Comparison of ENCODE assay signal across 2 cellular contexts in genomic region chr22:20245577-20246367, GRCh38.
TF ChIP-seq lines count a peak whose summit lies in the region.

No MANE protein-coding gene starts in this region.

TF ChIP-seq in liver, 16 proteins besides CTCF, POLR2A, EP300 and RAD21 (continued from another document):
- TF ChIP-seq, protein P1, sequence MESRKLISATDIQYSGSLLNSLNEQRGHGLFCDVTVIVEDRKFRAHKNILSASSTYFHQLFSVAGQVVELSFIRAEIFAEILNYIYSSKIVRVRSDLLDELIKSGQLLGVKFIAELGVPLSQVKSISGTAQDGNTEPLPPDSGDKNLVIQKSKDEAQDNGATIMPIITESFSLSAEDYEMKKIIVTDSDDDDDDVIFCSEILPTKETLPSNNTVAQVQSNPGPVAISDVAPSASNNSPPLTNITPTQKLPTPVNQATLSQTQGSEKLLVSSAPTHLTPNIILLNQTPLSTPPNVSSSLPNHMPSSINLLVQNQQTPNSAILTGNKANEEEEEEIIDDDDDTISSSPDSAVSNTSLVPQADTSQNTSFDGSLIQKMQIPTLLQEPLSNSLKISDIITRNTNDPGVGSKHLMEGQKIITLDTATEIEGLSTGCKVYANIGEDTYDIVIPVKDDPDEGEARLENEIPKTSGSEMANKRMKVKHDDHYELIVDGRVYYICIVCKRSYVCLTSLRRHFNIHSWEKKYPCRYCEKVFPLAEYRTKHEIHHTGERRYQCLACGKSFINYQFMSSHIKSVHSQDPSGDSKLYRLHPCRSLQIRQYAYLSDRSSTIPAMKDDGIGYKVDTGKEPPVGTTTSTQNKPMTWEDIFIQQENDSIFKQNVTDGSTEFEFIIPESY (IDR thresholded peaks at IDR 0.05), result no peak
- TF ChIP-seq TAF1 (conservative IDR thresholded peaks at IDR 0.05) (no peak), EGR1 (IDR thresholded peaks at IDR 0.05; ENCODE audit: low read depth in 2 of 2) (no peak), YY1 (IDR thresholded peaks at IDR 0.05) (no peak), HNF4G (IDR thresholded peaks at IDR 0.05) (no peak), GABPA (IDR thresholded peaks at IDR 0.05 in 1 of 2, conservative IDR thresholded peaks at IDR 0.05 in 1 of 2) (no peak), HNF4A (conservative IDR thresholded peaks at IDR 0.05) (peak; percentile 34 to 41), JUND (IDR thresholded peaks at IDR 0.05) (no peak), FOXA1 (IDR thresholded peaks at IDR 0.05) (no peak), MAX (IDR thresholded peaks at IDR 0.05) (no peak), SP1 (IDR thresholded peaks at IDR 0.05) (peak; percentile 52), RXRA (IDR thresholded peaks at IDR 0.05) (peak; percentile 84 to 87), FOXA2 (IDR thresholded peaks at IDR 0.05) (no peak)
- TF ChIP-seq, protein P2, sequence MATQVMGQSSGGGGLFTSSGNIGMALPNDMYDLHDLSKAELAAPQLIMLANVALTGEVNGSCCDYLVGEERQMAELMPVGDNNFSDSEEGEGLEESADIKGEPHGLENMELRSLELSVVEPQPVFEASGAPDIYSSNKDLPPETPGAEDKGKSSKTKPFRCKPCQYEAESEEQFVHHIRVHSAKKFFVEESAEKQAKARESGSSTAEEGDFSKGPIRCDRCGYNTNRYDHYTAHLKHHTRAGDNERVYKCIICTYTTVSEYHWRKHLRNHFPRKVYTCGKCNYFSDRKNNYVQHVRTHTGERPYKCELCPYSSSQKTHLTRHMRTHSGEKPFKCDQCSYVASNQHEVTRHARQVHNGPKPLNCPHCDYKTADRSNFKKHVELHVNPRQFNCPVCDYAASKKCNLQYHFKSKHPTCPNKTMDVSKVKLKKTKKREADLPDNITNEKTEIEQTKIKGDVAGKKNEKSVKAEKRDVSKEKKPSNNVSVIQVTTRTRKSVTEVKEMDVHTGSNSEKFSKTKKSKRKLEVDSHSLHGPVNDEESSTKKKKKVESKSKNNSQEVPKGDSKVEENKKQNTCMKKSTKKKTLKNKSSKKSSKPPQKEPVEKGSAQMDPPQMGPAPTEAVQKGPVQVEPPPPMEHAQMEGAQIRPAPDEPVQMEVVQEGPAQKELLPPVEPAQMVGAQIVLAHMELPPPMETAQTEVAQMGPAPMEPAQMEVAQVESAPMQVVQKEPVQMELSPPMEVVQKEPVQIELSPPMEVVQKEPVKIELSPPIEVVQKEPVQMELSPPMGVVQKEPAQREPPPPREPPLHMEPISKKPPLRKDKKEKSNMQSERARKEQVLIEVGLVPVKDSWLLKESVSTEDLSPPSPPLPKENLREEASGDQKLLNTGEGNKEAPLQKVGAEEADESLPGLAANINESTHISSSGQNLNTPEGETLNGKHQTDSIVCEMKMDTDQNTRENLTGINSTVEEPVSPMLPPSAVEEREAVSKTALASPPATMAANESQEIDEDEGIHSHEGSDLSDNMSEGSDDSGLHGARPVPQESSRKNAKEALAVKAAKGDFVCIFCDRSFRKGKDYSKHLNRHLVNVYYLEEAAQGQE (IDR thresholded peaks at IDR 0.05), result no peak

TF ChIP-seq in HepG2, 621 proteins besides CTCF, POLR2A, EP300 and RAD21 (continued from another document):
- TF ChIP-seq AFF4 (CRISPR knock-in tag; IDR thresholded peaks at IDR 0.05), result no peak
- no peak for TF ChIP-seq RBM22 (optimal IDR thresholded peaks at IDR 0.05; ENCODE audit: low read length)
- TF ChIP-seq KLF12 (CRISPR knock-in tag; IDR thresholded peaks at IDR 0.05; ENCODE audit: borderline replicate concordance), result no peak
- TF ChIP-seq ZFP90 (CRISPR knock-in tag; IDR thresholded peaks at IDR 0.05; ENCODE audit: borderline replicate concordance), result no peak
- no peak for TF ChIP-seq ZNF121 (CRISPR knock-in tag; IDR thresholded peaks at IDR 0.05)
- TF ChIP-seq, protein P3, sequence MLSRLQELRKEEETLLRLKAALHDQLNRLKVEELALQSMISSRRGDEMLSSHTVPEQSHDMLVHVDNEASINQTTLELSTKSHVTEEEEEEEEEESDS (CRISPR knock-in tag; IDR thresholded peaks at IDR 0.05; ENCODE audit: borderline replicate concordance), result no peak
- TF ChIP-seq ZNF20 (CRISPR knock-in tag; IDR thresholded peaks at IDR 0.05), result no peak
- no peak for TF ChIP-seq ADNP (CRISPR knock-in tag; IDR thresholded peaks at IDR 0.05)
- no peak for TF ChIP-seq ZFP37 (CRISPR knock-in tag; IDR thresholded peaks at IDR 0.05; ENCODE audit: borderline replicate concordance)
- TF ChIP-seq SRY (CRISPR knock-in tag; IDR thresholded peaks at IDR 0.05), result no peak
- TF ChIP-seq FOXK2 (IDR thresholded peaks at IDR 0.05), result no peak
